Comparison of ENCODE assay signal across 32 cellular contexts in genomic region chr10:85902046-85902445, GRCh38.
"Had no signal": no experiment of that assay in that cellular context is flagged by ENCODE, and none has a peak within 500 bp of the region (broad histone marks: within the 10 kb centered on the region; RNA-seq: fewer than 3 reads in every experiment).

No MANE protein-coding gene starts in this region.

- H3K9me3 Mint-ChIP-seq: activated naive CD4-positive, alpha-beta T cell treated with anti-CD3 and anti-CD28 coated beads, Interleukin-2, amount 50 U/mL, for 24 hours; activated T-cell treated with anti-CD3 and anti-CD28 coated beads, Interleukin-2, amount 50 U/mL, for 24 hours; activated T-helper 1 cell treated with anti-CD3 and anti-CD28 coated beads, Interleukin-12 subunit alpha, Interleukin-12 subunit beta, Interleukin-2, Interleukin-4 antibody, amounts not matched to agents 30 ng/mL and 10 ng/mL and 1 ng/mL, durations not matched to agents 14 hours and 24 hours and 36 hours; WTC11 had no signal

- ATAC-seq: activated CD8-positive, alpha-beta memory T cell treated with anti-CD3 and anti-CD28 coated beads, Interleukin-2, amount 10 ng/mL, durations not matched to agents 7 days and 5 days; body of pancreas; Panc1; SK-N-SH treated with all-trans-retinoic acid at 6 μM for 48 hours; T-helper 17 cell; WTC11 had no signal

- H3K4me3 ChIP-seq: body of pancreas, MG63, SJSA1 had no signal

- DNase-seq: activated CD4-positive, alpha-beta T cell treated with anti-CD3 and anti-CD28 coated beads for 48 hours; activated CD4-positive, alpha-beta T cell treated with anti-CD3 and anti-CD28 coated beads, Interleukin-2, amount 50 U/mL, for 4 hours; activated CD4-positive, CD25-positive, alpha-beta regulatory T cell treated with anti-CD3 and anti-CD28 coated beads, Interleukin-2, amount 50 U/mL, for 72 hours; activated CD8-positive, alpha-beta memory T cell treated with anti-CD3 and anti-CD28 coated beads, Interleukin-2, amount 10 ng/mL, durations not matched to agents 7 days and 5 days; activated effector memory CD4-positive, alpha-beta T cell treated with Interleukin-2 at 50 U/mL for 16 hours; activated naive CD4-positive, alpha-beta T cell; activated T-cell treated with anti-CD3 and anti-CD28 coated beads, Interleukin-2, amount 50 U/mL, for 24 hours; aorta; body of pancreas; caudate nucleus; MG63; MV-4-11; NCI-H1092 treated with DMSO at 0.1 percent for 48 hours; NCI-H1417 treated with DMSO at 0.1 percent for 48 hours; NCI-H1694 treated with DMSO at 0.1 percent for 48 hours; NCI-H2029 treated with DMSO at 0.1 percent for 48 hours; NCI-H345; NCI-H510A; NCI-H526 treated with DMSO at 0.1 percent for 48 hours; NCI-H82; OCI-M1; SHP77; T-helper 17 cell; T-helper 9 cell had no signal

- H3K9me3 ChIP-seq: body of pancreas, MG63, SJSA1 had no signal

- H3K4me3 Mint-ChIP-seq: activated CD8-positive, alpha-beta memory T cell treated with anti-CD3 and anti-CD28 coated beads, Interleukin-2, amount 10 ng/mL, durations not matched to agents 7 days and 5 days; activated naive CD4-positive, alpha-beta T cell treated with anti-CD3 and anti-CD28 coated beads, Interleukin-2, amount 50 U/mL, for 24 hours; activated T-cell treated with anti-CD3 and anti-CD28 coated beads, Interleukin-2, amount 50 U/mL, for 24 hours; activated T-helper 1 cell treated with anti-CD3 and anti-CD28 coated beads, Interleukin-12 subunit alpha, Interleukin-12 subunit beta, Interleukin-2, Interleukin-4 antibody, amounts not matched to agents 30 ng/mL and 10 ng/mL and 1 ng/mL, durations not matched to agents 14 hours and 24 hours and 36 hours; T-helper 17 cell; WTC11 had no signal

- H3K27me3 ChIP-seq: body of pancreas, SJSA1 had no signal

- H3K36me3 Mint-ChIP-seq: activated CD8-positive, alpha-beta memory T cell treated with anti-CD3 and anti-CD28 coated beads, Interleukin-2, amount 10 ng/mL, durations not matched to agents 7 days and 5 days; activated naive CD4-positive, alpha-beta T cell treated with anti-CD3 and anti-CD28 coated beads, Interleukin-2, amount 50 U/mL, for 24 hours; WTC11 had no signal

- H3K4me1 ChIP-seq: body of pancreas, SJSA1 had no signal

- H3K4me1 Mint-ChIP-seq: activated CD8-positive, alpha-beta memory T cell treated with anti-CD3 and anti-CD28 coated beads, Interleukin-2, amount 10 ng/mL, durations not matched to agents 7 days and 5 days; activated naive CD4-positive, alpha-beta T cell treated with anti-CD3 and anti-CD28 coated beads, Interleukin-2, amount 50 U/mL, for 24 hours; T-helper 17 cell; WTC11 had no signal

- H3K36me3 ChIP-seq: MG63, SJSA1 had no signal

- H3K27ac ChIP-seq: body of pancreas, KMS-11, RWPE1, SJSA1 had no signal

- H3K27ac Mint-ChIP-seq: activated CD8-positive, alpha-beta memory T cell treated with anti-CD3 and anti-CD28 coated beads, Interleukin-2, amount 10 ng/mL, durations not matched to agents 7 days and 5 days; activated naive CD4-positive, alpha-beta T cell treated with anti-CD3 and anti-CD28 coated beads, Interleukin-2, amount 50 U/mL, for 24 hours; activated T-cell treated with anti-CD3 and anti-CD28 coated beads, Interleukin-2, amount 50 U/mL, for 24 hours; activated T-helper 1 cell treated with anti-CD3 and anti-CD28 coated beads, Interleukin-12 subunit alpha, Interleukin-12 subunit beta, Interleukin-2, Interleukin-4 antibody, amounts not matched to agents 30 ng/mL and 10 ng/mL and 1 ng/mL, durations not matched to agents 14 hours and 24 hours and 36 hours; T-helper 17 cell; WTC11 had no signal
